ENCODE assay signal across 21 cellular contexts in genomic region chr6:152167639-152168603, GRCh38.
DNase-seq lines count a peak whose midpoint lies in the region; ATAC-seq, FAIRE-seq and TF ChIP-seq lines count a peak whose summit lies in the region.
"Had no signal": no experiment of that assay in that cellular context is flagged by ENCODE, and none has a peak within 500 bp of the region (broad histone marks: within the 10 kb centered on the region; RNA-seq: fewer than 3 reads in every experiment).

No MANE protein-coding gene starts in this region.

- no peaks in the 10 kb centered on the region for H3K27me3 Mint-ChIP-seq in H9 (ENCODE audit: low read depth)
- no peaks in the 10 kb centered on the region for H3K27me3 Mint-ChIP-seq in stimulated activated naive CD8-positive, alpha-beta T cell treated with anti-CD3 and anti-CD28 coated beads, Interleukin-15, amount 100 ng/mL, for 72 hours

- no peak for DNase-seq in GM12892 (ENCODE audit: insufficient read length)
- DNase-seq in ascending aorta (ENCODE audit: low spot score in 2 of 2), result no peak
- DNase-seq in left cardiac atrium, result no peak
- peak; percentile 24 for DNase-seq in retinal pigment epithelial cell (ENCODE audit: low read depth)
- DNase-seq in AG08396 (ENCODE audit: low spot score), result no peak
- DNase-seq in H9, result no peak
- DNase-seq in stimulated activated naive CD8-positive, alpha-beta T cell treated with anti-CD3 and anti-CD28 coated beads, Interleukin-15, amount 100 ng/mL, for 72 hours, result no peak
- no peak for DNase-seq in kidney tubule cell (ENCODE audit: low spot score)
- DNase-seq: activated CD4-positive, alpha-beta T cell treated with anti-CD3 and anti-CD28 coated beads for 4 hours; activated CD8-positive, alpha-beta memory T cell treated with anti-CD3 and anti-CD28 coated beads, Interleukin-2, amount 50 U/mL, for 48 hours; activated naive CD4-positive, alpha-beta T cell; BE2C; dorsolateral prefrontal cortex; IMR-90; kidney; NCI-H526; pancreas had no signal

- no peak overlapping the region for H3K9ac ChIP-seq in H9 (ENCODE audit: extremely low read depth, insufficient read length, low read length)

- H2AK5ac ChIP-seq in H9 (ENCODE audit: insufficient read length, low read length), result no peak overlapping the region

- H2BK12ac ChIP-seq in H9 (ENCODE audit: insufficient read length, low read depth, low read length), result no peak overlapping the region

- ATAC-seq in left cardiac atrium, result peak; percentile 75 to 79
- no peak for ATAC-seq in stimulated activated naive CD8-positive, alpha-beta T cell treated with anti-CD3 and anti-CD28 coated beads, Interleukin-15, amount 100 ng/mL, for 72 hours
- ATAC-seq: pancreas had no signal

- no peak overlapping the region for H2BK20ac ChIP-seq in H9 (ENCODE audit: low read depth, low read length, poor library complexity, severe bottlenecking)

- H3K27ac Mint-ChIP-seq in H9, result no peak overlapping the region
- H3K27ac Mint-ChIP-seq in stimulated activated naive CD8-positive, alpha-beta T cell treated with anti-CD3 and anti-CD28 coated beads, Interleukin-15, amount 100 ng/mL, for 72 hours, result no peak overlapping the region

- intact Hi-C loops in ascending aorta (cut with DNase I), result no loop called here
- intact Hi-C loops in left cardiac atrium (cut with DNase I), result no loop called here

- H4K20me1 ChIP-seq in H9 (ENCODE audit: control insufficient read depth, insufficient read depth, insufficient read length), result no peaks in the 10 kb centered on the region

- H3K4me1 Mint-ChIP-seq in H9, result peaks cover 4 to 7% of the 10 kb centered on the region in 2 experiments
- H3K4me1 Mint-ChIP-seq in stimulated activated naive CD8-positive, alpha-beta T cell treated with anti-CD3 and anti-CD28 coated beads, Interleukin-15, amount 100 ng/mL, for 72 hours, result peaks cover 31% of the 10 kb centered on the region

- H3K27me3 ChIP-seq in ascending aorta (no peaks in the 10 kb centered on the region), H9 (ENCODE audit: insufficient read depth, low read length) (no peaks in the 10 kb centered on the region)
- H3K27me3 ChIP-seq: BE2C, dorsolateral prefrontal cortex, esophagus muscularis mucosa, pancreas, tibial nerve had no signal

- H2AFZ ChIP-seq in H9 (ENCODE audit: low read length), result no peak overlapping the region

- peaks cover 24 to 25% of the 10 kb centered on the region in 2 donors for H3K36me3 ChIP-seq in ascending aorta
- H3K36me3 ChIP-seq: BE2C had no signal

- no peak overlapping the region for H3K4me3 Mint-ChIP-seq in H9
- no peak overlapping the region for H3K4me3 Mint-ChIP-seq in stimulated activated naive CD8-positive, alpha-beta T cell treated with anti-CD3 and anti-CD28 coated beads, Interleukin-15, amount 100 ng/mL, for 72 hours

- no peaks in the 10 kb centered on the region for H3K9me3 ChIP-seq in ascending aorta
- no peaks in the 10 kb centered on the region for H3K9me3 ChIP-seq in H9 (ENCODE audit: control insufficient read depth, low read depth, low read length)
- H3K9me3 ChIP-seq: BE2C, esophagus muscularis mucosa, pancreas, tibial nerve had no signal

- no peak overlapping the region for H2BK5ac ChIP-seq in H9 (ENCODE audit: insufficient read length, low read length)

- no peaks in the 10 kb centered on the region for H3K79me2 ChIP-seq in H9 (ENCODE audit: insufficient read depth, low read length)

- no peak for TF ChIP-seq POLR2A in GM12892 (IDR thresholded peaks at IDR 0.05; ENCODE audit: low read depth, low read length)

- H3K27ac ChIP-seq in ascending aorta, result peak overlapping the region; percentile 10 to 39
- no peak overlapping the region for H3K27ac ChIP-seq in H9 (ENCODE audit: insufficient read length, low read depth, low read length)
- H3K27ac ChIP-seq: esophagus muscularis mucosa, pancreas, tibial nerve had no signal

- no peak overlapping the region for H4K8ac ChIP-seq in H9 (replicated peaks; ENCODE audit: insufficient read length, low read depth, low read length)

- WGBS in H9 (ENCODE audit: extremely low coverage, insufficient read length, low lambda C conversion rate), result no CpG with 5 or more reads among the region's 13 CpGs

- H3K56ac ChIP-seq in H9 (ENCODE audit: insufficient read length, low read depth, low read length), result no peak overlapping the region

- H3K4me3 ChIP-seq in ascending aorta (peak overlapping the region in 1 of 2 donors; percentile 2), retinal pigment epithelial cell (ENCODE audit: low read length) (no peak overlapping the region)
- H3K4me3 ChIP-seq: dorsolateral prefrontal cortex, esophagus muscularis mucosa, pancreas, skin epidermis, tibial nerve had no signal

- H3K23me2 ChIP-seq in H9 (ENCODE audit: insufficient read length, low read depth, low read length, poor library complexity, severe bottlenecking), result no peaks in the 10 kb centered on the region

- H3K23ac ChIP-seq in H9 (ENCODE audit: insufficient read length, low read depth, low read length), result no peak overlapping the region

- no peaks in the 10 kb centered on the region for H3K9me3 Mint-ChIP-seq in H9
- peaks cover 12 to 14% of the 10 kb centered on the region in 2 donors for H3K9me3 Mint-ChIP-seq in stimulated activated naive CD8-positive, alpha-beta T cell treated with anti-CD3 and anti-CD28 coated beads, Interleukin-15, amount 100 ng/mL, for 72 hours

- no peak for TF ChIP-seq CTCF in ascending aorta (IDR thresholded peaks at IDR 0.05)
- no peak for TF ChIP-seq CTCF in retinal pigment epithelial cell (conservative IDR thresholded peaks at IDR 0.05; ENCODE audit: low read depth, low read length)
- TF ChIP-seq CTCF in H9 (conservative IDR thresholded peaks at IDR 0.05), result no peak

- H2BK15ac ChIP-seq in H9 (ENCODE audit: low read depth, low read length), result no peak overlapping the region

- H3K79me1 ChIP-seq in H9 (ENCODE audit: insufficient read depth, low read depth, low read length, poor library complexity, severe bottlenecking), result no peaks in the 10 kb centered on the region

- no peak overlapping the region for H2BK120ac ChIP-seq in H9 (ENCODE audit: low read depth, low read length, poor library complexity, severe bottlenecking)

- H4K5ac ChIP-seq in H9 (ENCODE audit: insufficient read length, low read depth, low read length), result no peak overlapping the region

- H3K18ac ChIP-seq in H9 (ENCODE audit: insufficient read length, low read depth, low read length), result no peak overlapping the region

- H3K14ac ChIP-seq in H9 (ENCODE audit: insufficient read depth, low read length), result no peak overlapping the region

- H3T11ph ChIP-seq in H9 (ENCODE audit: low read length), result no peak overlapping the region

- no peak overlapping the region for H3K4me2 ChIP-seq in H9 (ENCODE audit: insufficient read depth, insufficient read length, low read length)

- H3K36me3 Mint-ChIP-seq in H9 (ENCODE audit: insufficient read depth in 1 of 3, low read depth in 3 of 3), result no peaks in the 10 kb centered on the region

- peak; percentile 88 for FAIRE-seq in GM12892 (lab: Jason Lieb, UNC)
- FAIRE-seq: H1 had no signal

- H3K4me1 ChIP-seq in ascending aorta, result peaks cover 0 to 5% of the 10 kb centered on the region in 2 donors
- no peaks in the 10 kb centered on the region for H3K4me1 ChIP-seq in H9 (ENCODE audit: insufficient read depth, low read length)
- H3K4me1 ChIP-seq: BE2C, pancreas, tibial nerve had no signal

- no peak overlapping the region for H4K91ac ChIP-seq in H9 (ENCODE audit: insufficient read length, low read depth, low read length)

- no peak overlapping the region for H3K4ac ChIP-seq in H9 (ENCODE audit: low read depth, low read length)
